In genomic region chr4:20253272-20253798, GRCh38 we compare ENCODE assay signal across 10 cellular contexts. TPM values are rescaled to one million over a fixed set of nuclear protein-coding genes. Genes with fewer than 3 reads are reported as not detected.
DNase-seq lines count a peak whose midpoint lies in the region; ATAC-seq and TF ChIP-seq lines count a peak whose summit lies in the region.
"Had no signal": no experiment of that assay in that cellular context is flagged by ENCODE, and none has a peak within 500 bp of the region (broad histone marks: within the 10 kb centered on the region; RNA-seq: fewer than 3 reads in every experiment).

No MANE protein-coding gene starts in this region.

- no peak for DNase-seq in AG09309 (ENCODE audit: low read depth)
- DNase-seq in MM.1S, result no peak
- DNase-seq in fibroblast of gingiva (ENCODE audit: low read depth), result peak; percentile 6
- DNase-seq in activated T-helper 2 cell treated with anti-CD3 and anti-CD28 coated beads, Interferon-gamma antibody, Interleukin-2, Interleukin-4, amounts not matched to agents 10 μg/mL and 5 μg/mL and 100 μg/mL, durations not matched to agents 14 hours and 24 hours and 36 hours (ENCODE audit: low spot score), result no peak
- DNase-seq in stimulated activated CD4-positive, alpha-beta T cell treated with anti-CD3 and anti-CD28 coated beads, Interleukin-4, amount 100 ng/mL, for 1 hour, result no peak
- DNase-seq in activated T-cell treated with anti-CD3 and anti-CD28 coated beads, Interleukin-2, amount 50 U/mL, for 4 hours, result no peak
- no peak for DNase-seq in Karpas-422
- DNase-seq: SJCRH30 had no signal

- H3K4me1 ChIP-seq in MM.1S (ENCODE audit: low read length) (no peaks in the 10 kb centered on the region; the same call in 1 of the 2 replicates), neuron (ENCODE audit: insufficient read depth, low read length) (peaks cover 31% of the 10 kb centered on the region), Karpas-422 (ENCODE audit: low read length) (no peaks in the 10 kb centered on the region)
- H3K4me1 ChIP-seq: SJCRH30 had no signal

- H3K4me3 Mint-ChIP-seq in activated T-helper 2 cell treated with anti-CD3 and anti-CD28 coated beads, Interferon-gamma antibody, Interleukin-2, Interleukin-4, amounts not matched to agents 10 μg/mL and 5 μg/mL and 100 μg/mL, durations not matched to agents 14 hours and 24 hours and 36 hours (ENCODE audit: low read depth), result no peak overlapping the region
- H3K4me3 Mint-ChIP-seq in activated T-cell treated with anti-CD3 and anti-CD28 coated beads, Interleukin-2, amount 50 U/mL, for 4 hours, result no peak overlapping the region

- peak overlapping the region; percentile 100 for H3K4me2 ChIP-seq in MM.1S (ENCODE audit: low read depth, low read length)
- H3K4me2 ChIP-seq in Karpas-422 (ENCODE audit: low read depth, low read length, poor library complexity, severe bottlenecking), result no peak overlapping the region

- H3K79me2 ChIP-seq in MM.1S (ENCODE audit: low read length) (no peaks in the 10 kb centered on the region), Karpas-422 (ENCODE audit: low read length) (no peaks in the 10 kb centered on the region)

- intact Hi-C loops in activated T-helper 2 cell treated with anti-CD3 and anti-CD28 coated beads, Interferon-gamma antibody, Interleukin-2, Interleukin-4, amounts not matched to agents 10 μg/mL and 5 μg/mL and 100 μg/mL, durations not matched to agents 14 hours and 24 hours and 36 hours (cut with micrococcal nuclease), result no loop called here

- H3K27me3 ChIP-seq in MM.1S (replicated peaks; ENCODE audit: insufficient read depth, low read length) (peaks cover 11% of the 10 kb centered on the region; the same call in 1 of the 2 replicates), neuron (ENCODE audit: insufficient read depth, low read length) (no peaks in the 10 kb centered on the region), Karpas-422 (ENCODE audit: low read length) (no peaks in the 10 kb centered on the region)

- H3K36me3 Mint-ChIP-seq in activated T-helper 2 cell treated with anti-CD3 and anti-CD28 coated beads, Interferon-gamma antibody, Interleukin-2, Interleukin-4, amounts not matched to agents 10 μg/mL and 5 μg/mL and 100 μg/mL, durations not matched to agents 14 hours and 24 hours and 36 hours (ENCODE audit: low read depth), result no peaks in the 10 kb centered on the region
- no peaks in the 10 kb centered on the region for H3K36me3 Mint-ChIP-seq in activated T-cell treated with anti-CD3 and anti-CD28 coated beads, Interleukin-2, amount 50 U/mL, for 4 hours (ENCODE audit: insufficient read depth)

- H3K4me3 ChIP-seq in AG09309 (ENCODE audit: control insufficient read depth, low read depth, low read length), result peak overlapping the region; percentile 87
- H3K4me3 ChIP-seq in MM.1S (ENCODE audit: low read length), result peak overlapping the region; percentile 76
- H3K4me3 ChIP-seq in neuron (ENCODE audit: low read length), result peak overlapping the region; percentile 98
- no peak overlapping the region for H3K4me3 ChIP-seq in Karpas-422 (ENCODE audit: low read length)
- H3K4me3 ChIP-seq: K562 had no signal

- H3K9me3 ChIP-seq in MM.1S (replicated peaks; ENCODE audit: insufficient read depth, low read length) (no peaks in the 10 kb centered on the region), neuron (ENCODE audit: low read length) (no peaks in the 10 kb centered on the region), Karpas-422 (ENCODE audit: low read length) (no peaks in the 10 kb centered on the region)

- no peak overlapping the region for H3K27ac Mint-ChIP-seq in activated T-helper 2 cell treated with anti-CD3 and anti-CD28 coated beads, Interferon-gamma antibody, Interleukin-2, Interleukin-4, amounts not matched to agents 10 μg/mL and 5 μg/mL and 100 μg/mL, durations not matched to agents 14 hours and 24 hours and 36 hours

- H3K4me1 Mint-ChIP-seq in activated T-helper 2 cell treated with anti-CD3 and anti-CD28 coated beads, Interferon-gamma antibody, Interleukin-2, Interleukin-4, amounts not matched to agents 10 μg/mL and 5 μg/mL and 100 μg/mL, durations not matched to agents 14 hours and 24 hours and 36 hours (ENCODE audit: low read depth), result peaks cover 5% of the 10 kb centered on the region
- H3K4me1 Mint-ChIP-seq in activated T-cell treated with anti-CD3 and anti-CD28 coated beads, Interleukin-2, amount 50 U/mL, for 4 hours (ENCODE audit: low read depth), result peaks cover 8% of the 10 kb centered on the region

- H3K9ac ChIP-seq in MM.1S (ENCODE audit: low read length), result no peak overlapping the region
- no peak overlapping the region for H3K9ac ChIP-seq in Karpas-422 (ENCODE audit: low read length)

- no peaks in the 10 kb centered on the region for H4K20me1 ChIP-seq in MM.1S (ENCODE audit: insufficient read depth, low read length)
- H4K20me1 ChIP-seq in Karpas-422 (ENCODE audit: insufficient read depth, low read depth, low read length), result no peaks in the 10 kb centered on the region

- TF ChIP-seq CTCF in AG09309 (IDR thresholded peaks at IDR 0.05; ENCODE audit: control insufficient read depth, insufficient read depth, low read depth, low read length, missing control alignments), result no peak
- TF ChIP-seq CTCF in MM.1S (IDR thresholded peaks at IDR 0.05; ENCODE audit: low read length), result no peak

- H3K27me3 Mint-ChIP-seq in activated T-helper 2 cell treated with anti-CD3 and anti-CD28 coated beads, Interferon-gamma antibody, Interleukin-2, Interleukin-4, amounts not matched to agents 10 μg/mL and 5 μg/mL and 100 μg/mL, durations not matched to agents 14 hours and 24 hours and 36 hours (ENCODE audit: low read depth), result peaks cover 47% of the 10 kb centered on the region
- peaks cover 52% of the 10 kb centered on the region for H3K27me3 Mint-ChIP-seq in activated T-cell treated with anti-CD3 and anti-CD28 coated beads, Interleukin-2, amount 50 U/mL, for 4 hours (ENCODE audit: low read depth)

- H3K36me3 ChIP-seq in MM.1S (replicated peaks; ENCODE audit: insufficient read depth, low read length) (no peaks in the 10 kb centered on the region; the same call in 1 of the 2 replicates), neuron (ENCODE audit: insufficient read depth, low read length) (no peaks in the 10 kb centered on the region), Karpas-422 (ENCODE audit: insufficient read depth, low read length) (no peaks in the 10 kb centered on the region)
- H3K36me3 ChIP-seq: SJCRH30 had no signal

- H3K9me3 Mint-ChIP-seq in activated T-helper 2 cell treated with anti-CD3 and anti-CD28 coated beads, Interferon-gamma antibody, Interleukin-2, Interleukin-4, amounts not matched to agents 10 μg/mL and 5 μg/mL and 100 μg/mL, durations not matched to agents 14 hours and 24 hours and 36 hours, result no peaks in the 10 kb centered on the region
- H3K9me3 Mint-ChIP-seq in activated T-cell treated with anti-CD3 and anti-CD28 coated beads, Interleukin-2, amount 50 U/mL, for 4 hours, result no peaks in the 10 kb centered on the region

- H2AFZ ChIP-seq in MM.1S (ENCODE audit: low read length) (peak overlapping the region; percentile 98), neuron (ENCODE audit: low read depth, low read length) (no peak overlapping the region), Karpas-422 (ENCODE audit: low read length) (no peak overlapping the region)

- ATAC-seq in activated T-cell treated with anti-CD3 and anti-CD28 coated beads, Interleukin-2, amount 50 U/mL, for 4 hours, result no peak
- ATAC-seq: K562 had no signal

- H3K9me2 ChIP-seq in MM.1S (replicated peaks; ENCODE audit: insufficient read depth, low read length) (no peaks in the 10 kb centered on the region), Karpas-422 (replicated peaks; ENCODE audit: insufficient read depth, low read length) (no peaks in the 10 kb centered on the region)

- no peak overlapping the region for H3K27ac ChIP-seq in MM.1S (ENCODE audit: low read length)
- no peak overlapping the region for H3K27ac ChIP-seq in Karpas-422 (ENCODE audit: low read length)
- H3K27ac ChIP-seq: SJCRH30 had no signal

- H3F3A ChIP-seq in MM.1S (ENCODE audit: insufficient read depth, low read length), result no peaks in the 10 kb centered on the region; the same call in 1 of the 2 replicates

RNA-seq across cellular contexts. Expression of gene SLIT2, which starts 1.6 kb away (rescaled TPM):
- total RNA-seq in activated T-helper 2 cell treated with anti-CD3 and anti-CD28 coated beads, Interferon-gamma antibody, Interleukin-2, Interleukin-4, amounts not matched to agents 10 μg/mL and 5 μg/mL and 100 μg/mL, durations not matched to agents 14 hours and 24 hours and 36 hours, result 0.02 and 0.16 TPM in 2 replicates
- total RNA-seq in activated T-cell treated with anti-CD3 and anti-CD28 coated beads, Interleukin-2, amount 50 U/mL, for 4 hours, result under 1 TPM in 1 of 3 donors, not detected in 2; 0.11 TPM
- not detected in 2 replicates for total RNA-seq in Karpas-422 (2014; rRNA removed; shearing (Covaris generic); ENCODE audit: low replicate concordance)
